10 cellular contexts compared by ENCODE assay signal in genomic region chr15:101242999-101243336, GRCh38. TPM values are rescaled to one million over a fixed set of nuclear protein-coding genes. Genes with fewer than 3 reads are reported as not detected.
DNase-seq lines count a peak whose midpoint lies in the region; ATAC-seq and TF ChIP-seq lines count a peak whose summit lies in the region.
"Had no signal": no experiment of that assay in that cellular context is flagged by ENCODE, and none has a peak within 500 bp of the region (broad histone marks: within the 10 kb centered on the region; RNA-seq: fewer than 3 reads in every experiment).

No MANE protein-coding gene starts in this region.

- peak overlapping the region; percentile 51 for H3K27ac ChIP-seq in OCI-LY7 (ENCODE audit: low read depth, low read length, poor library complexity, severe bottlenecking)
- H3K27ac ChIP-seq in effector memory CD4-positive, alpha-beta T cell (ENCODE audit: insufficient read depth, low read length, poor library complexity, severe bottlenecking), result peak overlapping the region; percentile 3

- H3K4me3 Mint-ChIP-seq in activated T-cell treated with anti-CD3 and anti-CD28 coated beads, Interleukin-2, amount 50 U/mL, for 24 hours, result peak overlapping the region; percentile 68
- H3K4me3 Mint-ChIP-seq in stimulated activated naive B cell treated with anti-CD40 and anti-IgM and Interleukin-4, amounts not matched to agents 10 μg/mL and 1 μg/mL and 100 μg/mL, for 72 hours, result peak overlapping the region; percentile 25 to 72

- peak overlapping the region; percentile 88; the same call in 1 of the 2 replicates for H2AFZ ChIP-seq in OCI-LY7 (ENCODE audit: low read length)

- H3K27ac Mint-ChIP-seq in activated T-cell treated with anti-CD3 and anti-CD28 coated beads, Interleukin-2, amount 50 U/mL, for 24 hours, result peak overlapping the region; percentile 92
- peak overlapping the region; percentile 89 for H3K27ac Mint-ChIP-seq in stimulated activated naive B cell treated with anti-CD40 and anti-IgM and Interleukin-4, amounts not matched to agents 10 μg/mL and 1 μg/mL and 100 μg/mL, for 72 hours

- no peaks in the 10 kb centered on the region for H3K27me3 Mint-ChIP-seq in activated T-cell treated with anti-CD3 and anti-CD28 coated beads, Interleukin-2, amount 50 U/mL, for 24 hours
- H3K27me3 Mint-ChIP-seq in stimulated activated naive B cell treated with anti-CD40 and anti-IgM and Interleukin-4, amounts not matched to agents 10 μg/mL and 1 μg/mL and 100 μg/mL, for 72 hours, result no peaks in the 10 kb centered on the region

- no peak for TF ChIP-seq CTCF in OCI-LY7 (conservative IDR thresholded peaks at IDR 0.05; ENCODE audit: low read length)

- no peaks in the 10 kb centered on the region for H4K20me1 ChIP-seq in OCI-LY7 (ENCODE audit: insufficient read depth, low read length)

- H3K79me2 ChIP-seq in OCI-LY7 (ENCODE audit: insufficient read depth, low read depth, low read length), result peaks cover 7% of the 10 kb centered on the region; the same call in 1 of the 2 replicates

- H3K36me3 Mint-ChIP-seq in activated T-cell treated with anti-CD3 and anti-CD28 coated beads, Interleukin-2, amount 50 U/mL, for 24 hours (ENCODE audit: low read depth), result peaks cover 89% of the 10 kb centered on the region
- peaks cover 16 to 49% of the 10 kb centered on the region in 2 donors for H3K36me3 Mint-ChIP-seq in stimulated activated naive B cell treated with anti-CD40 and anti-IgM and Interleukin-4, amounts not matched to agents 10 μg/mL and 1 μg/mL and 100 μg/mL, for 72 hours

- H3K9me3 Mint-ChIP-seq in activated T-cell treated with anti-CD3 and anti-CD28 coated beads, Interleukin-2, amount 50 U/mL, for 24 hours, result no peaks in the 10 kb centered on the region
- H3K9me3 Mint-ChIP-seq in stimulated activated naive B cell treated with anti-CD40 and anti-IgM and Interleukin-4, amounts not matched to agents 10 μg/mL and 1 μg/mL and 100 μg/mL, for 72 hours, result peaks cover 2 to 3% of the 10 kb centered on the region in 2 donors

- H3K4me1 Mint-ChIP-seq in activated T-cell treated with anti-CD3 and anti-CD28 coated beads, Interleukin-2, amount 50 U/mL, for 24 hours (ENCODE audit: low read depth), result peaks cover 94% of the 10 kb centered on the region
- H3K4me1 Mint-ChIP-seq in stimulated activated naive B cell treated with anti-CD40 and anti-IgM and Interleukin-4, amounts not matched to agents 10 μg/mL and 1 μg/mL and 100 μg/mL, for 72 hours, result peaks cover 60 to 77% of the 10 kb centered on the region in 2 donors

- no peaks in the 10 kb centered on the region for H3K9me3 ChIP-seq in OCI-LY7 (ENCODE audit: low read length)
- H3K9me3 ChIP-seq in effector memory CD4-positive, alpha-beta T cell (ENCODE audit: control insufficient read depth, low read length), result no peaks in the 10 kb centered on the region

- CTCF ChIA-PET in OCI-LY7 (lab: Charles Lee; ENCODE audit: unreplicated experiment), result no interaction called here

- peaks cover 49% of the 10 kb centered on the region for H3K4me1 ChIP-seq in OCI-LY7 (ENCODE audit: insufficient read depth, low read length, poor library complexity, severe bottlenecking)
- H3K4me1 ChIP-seq in effector memory CD4-positive, alpha-beta T cell (ENCODE audit: control insufficient read depth, insufficient read depth, low read length, poor library complexity, severe bottlenecking), result peaks cover 45% of the 10 kb centered on the region

- H3K9me2 ChIP-seq in OCI-LY7 (ENCODE audit: insufficient read depth, low read length), result no peaks in the 10 kb centered on the region

- no peaks in the 10 kb centered on the region for H3K36me3 ChIP-seq in OCI-LY7 (ENCODE audit: insufficient read depth, low read length)
- no peaks in the 10 kb centered on the region for H3K36me3 ChIP-seq in effector memory CD4-positive, alpha-beta T cell (ENCODE audit: control insufficient read depth, insufficient read depth, low read length)

- POLR2A ChIA-PET in OCI-LY7 (lab: Charles Lee), result interaction anchor here (1.3 to 1.7 kb wide), 3 partner anchors 9 to 52 kb away, joined by 3 to 4 read pairs (median 3); partner anchors contain the start of genes CHSY1 and SNRPA1

- H3K27me3 ChIP-seq in effector memory CD4-positive, alpha-beta T cell (replicated peaks; ENCODE audit: control insufficient read depth, insufficient read depth, low read length, poor library complexity, severe bottlenecking), result no peaks in the 10 kb centered on the region

- ATAC-seq in stimulated activated naive B cell treated with anti-CD40 and anti-IgM and Interleukin-4, amounts not matched to agents 10 μg/mL and 1 μg/mL and 100 μg/mL, for 72 hours (replicated peaks), result no peak
- ATAC-seq: HCT116 had no signal

- peak overlapping the region; percentile 48 for H3K4me3 ChIP-seq in OCI-LY7 (ENCODE audit: low read depth, low read length, poor library complexity, severe bottlenecking)
- no peak overlapping the region for H3K4me3 ChIP-seq in effector memory CD4-positive, alpha-beta T cell (ENCODE audit: insufficient read depth, low read depth, low read length, poor library complexity, severe bottlenecking)

- intact Hi-C loops in OCI-LY7 (cut with micrococcal nuclease; ENCODE audit: unreplicated experiment), result loop anchor here (1.0 kb wide), 1 partner anchor 116 kb away; no protein-coding TSS in a partner anchor

- no TSS peak for BruUV-seq in OCI-LY7 (replicated peaks; lab: Mats Ljungman, UMichigan)

- H3K4me2 ChIP-seq in OCI-LY7 (ENCODE audit: low read length), result peak overlapping the region; percentile 72

- no peak for DNase-seq in activated T-cell treated with anti-CD3 and anti-CD28 coated beads, Interleukin-2, amount 50 U/mL, for 24 hours
- DNase-seq in activated T-cell treated with anti-CD3 and anti-CD28 coated beads for 4 hours (no peak), OCI-LY7 (ENCODE audit: low spot score) (no peak), RPMI8226 (no peak), activated gamma-delta T cell treated with Interleukin-2 at 50 U/mL for 16 hours (no peak), glomerular visceral epithelial cell (ENCODE audit: extremely low spot score) (no peak)
- DNase-seq in effector memory CD4-positive, alpha-beta T cell, result no peak
- DNase-seq in stimulated activated naive B cell treated with anti-CD40 and anti-IgM and Interleukin-4, amounts not matched to agents 10 μg/mL and 1 μg/mL and 100 μg/mL, for 72 hours, result no peak
- DNase-seq: NCI-H446 had no signal

RNA-seq across cellular contexts. Expression of gene CHSY1, which starts 8.9 kb away (rescaled TPM):
- total RNA-seq in OCI-LY7 (2014; rRNA removed; shearing (Covaris generic)), result 3.2 and 5.0 TPM in 2 replicates
- total RNA-seq in OCI-LY7 (2022), result 11.4 and 14.3 TPM in 2 replicates

RNA-seq across cellular contexts. Expression of gene SELENOS, which starts 34.3 kb away (rescaled TPM):
- 29.1 and 31.1 TPM in 2 replicates for total RNA-seq in OCI-LY7 (2014; rRNA removed; shearing (Covaris generic))
- total RNA-seq in OCI-LY7 (2022), result 36.1 and 36.5 TPM in 2 replicates

RNA-seq across cellular contexts. Expression of gene SNRPA1, which starts 52.1 kb away (rescaled TPM):
- total RNA-seq in OCI-LY7 (2014; rRNA removed; shearing (Covaris generic)), result 54.3 and 70.9 TPM in 2 replicates
- 176 and 180 TPM in 2 replicates for total RNA-seq in OCI-LY7 (2022)
